In genomic region chr12:101671839-101672238, GRCh38 we compare ENCODE assay signal across 11 cellular contexts. TPM values are rescaled to one million over a fixed set of nuclear protein-coding genes. Genes with fewer than 3 reads are reported as not detected.
DNase-seq lines count a peak whose midpoint lies in the region; ATAC-seq and TF ChIP-seq lines count a peak whose summit lies in the region.
"Had no signal": no experiment of that assay in that cellular context is flagged by ENCODE, and none has a peak within 500 bp of the region (broad histone marks: within the 10 kb centered on the region; RNA-seq: fewer than 3 reads in every experiment).

No MANE protein-coding gene starts in this region.

- peak overlapping the region; percentile 61 for H3K27ac ChIP-seq in OCI-LY1 (ENCODE audit: low read depth, low read length, poor library complexity, severe bottlenecking)
- H3K27ac ChIP-seq in naive thymus-derived CD4-positive, alpha-beta T cell (ENCODE audit: low read depth, low read length) = no peak overlapping the region
- H3K27ac ChIP-seq: breast epithelium had no signal

- peak overlapping the region; percentile 14; the same call in 1 of the 2 replicates for H3K4me2 ChIP-seq in OCI-LY1 (ENCODE audit: low read length)

- peaks cover 0 to 3% (median 0%) of the 10 kb centered on the region in 11 donors for H3K9me3 Mint-ChIP-seq in naive thymus-derived CD4-positive, alpha-beta T cell

- POLR2A ChIA-PET in naive thymus-derived CD4-positive, alpha-beta T cell (lab: Charles Lee) = interaction anchor here (0.9 kb wide), 1 partner anchor 11 kb away, joined by 3 read pairs; no protein-coding TSS in a partner anchor

- H3K27me3 ChIP-seq in OCI-LY1 (ENCODE audit: insufficient read depth, low read length) = no peaks in the 10 kb centered on the region
- H3K27me3 ChIP-seq in naive thymus-derived CD4-positive, alpha-beta T cell (ENCODE audit: control insufficient read depth in 2 of 2, insufficient read depth in 2 of 2, low read length in 2 of 2) = no peaks in the 10 kb centered on the region
- H3K27me3 ChIP-seq: breast epithelium had no signal

- intact Hi-C loops in naive thymus-derived CD4-positive, alpha-beta T cell (cut with micrococcal nuclease) = loop anchor here (2.0 kb wide), 4 partner anchors 25 to 167 kb away; partner anchors contain the start of genes CHPT1 (in 1 of the 2) and GNPTAB (in 1 of the 2)

- no peak overlapping the region for H3K4me3 ChIP-seq in OCI-LY1 (ENCODE audit: low read depth, low read length, poor library complexity, severe bottlenecking)
- H3K4me3 ChIP-seq in naive thymus-derived CD4-positive, alpha-beta T cell (ENCODE audit: low read length) = no peak overlapping the region
- H3K4me3 ChIP-seq: breast epithelium had no signal

- H3K27ac Mint-ChIP-seq in naive thymus-derived CD4-positive, alpha-beta T cell = peak overlapping the region in 7 of 9 donors; percentile 72 to 94 (median 86)

- peak overlapping the region; percentile 17; the same call in 1 of the 2 replicates for H3K9ac ChIP-seq in OCI-LY1 (ENCODE audit: low read length)

- H4K20me1 ChIP-seq in OCI-LY1 (ENCODE audit: insufficient read depth, low read length) = no peaks in the 10 kb centered on the region

- peak; percentile 20 for ATAC-seq in GM21447 (IDR thresholded peaks at IDR 0.05; ENCODE audit: unreplicated experiment)
- ATAC-seq in naive thymus-derived CD4-positive, alpha-beta T cell = peak; percentile 26
- no peak for ATAC-seq in HG02885 (IDR thresholded peaks at IDR 0.05; ENCODE audit: poor library complexity, unreplicated experiment)
- ATAC-seq: left lobe of liver had no signal

- peaks cover 0 to 10% (median 0%) of the 10 kb centered on the region in 5 donors for H3K27me3 Mint-ChIP-seq in naive thymus-derived CD4-positive, alpha-beta T cell

- H3K9me3 ChIP-seq in OCI-LY1 (ENCODE audit: low read length) = no peaks in the 10 kb centered on the region
- H3K9me3 ChIP-seq in naive thymus-derived CD4-positive, alpha-beta T cell (ENCODE audit: control insufficient read depth in 2 of 3, low read length in 3 of 3) = no peaks in the 10 kb centered on the region
- H3K9me3 ChIP-seq: breast epithelium had no signal

- H3K36me3 ChIP-seq in OCI-LY1 (ENCODE audit: insufficient read depth, low read length) = no peaks in the 10 kb centered on the region
- no peaks in the 10 kb centered on the region for H3K36me3 ChIP-seq in naive thymus-derived CD4-positive, alpha-beta T cell (ENCODE audit: control insufficient read depth in 2 of 3, insufficient read depth in 3 of 3, low read length in 3 of 3)
- H3K36me3 ChIP-seq: breast epithelium had no signal

- DNase-seq in NOMO-1 (lab: John Stamatoyannopoulos, UW; ENCODE audit: unreplicated experiment in 2 of 2) (peak; percentile 21 to 23), NOMO-1 treated with dmso at 0.1 percent for 144 hours (lab: John Stamatoyannopoulos, UW; ENCODE audit: unreplicated experiment) (no peak), medulla oblongata (ENCODE audit: extremely low spot score) (no peak), GOT3 (lab: John Stamatoyannopoulos, UW) (no peak)
- DNase-seq in naive thymus-derived CD4-positive, alpha-beta T cell = no peak
- DNase-seq: NCI-H1436 had no signal

- H3K4me1 ChIP-seq in OCI-LY1 (ENCODE audit: insufficient read depth, low read length, severe bottlenecking) = peaks cover 48% of the 10 kb centered on the region
- H3K4me1 ChIP-seq in naive thymus-derived CD4-positive, alpha-beta T cell (ENCODE audit: control insufficient read depth in 2 of 2, insufficient read depth in 2 of 2, low read length in 2 of 2) = peaks cover 4 to 18% of the 10 kb centered on the region in 2 donors
- H3K4me1 ChIP-seq: breast epithelium had no signal

- CTCF ChIA-PET in naive thymus-derived CD4-positive, alpha-beta T cell (lab: Charles Lee) = interaction anchor here (0.8 to 1.6 kb wide), 3 partner anchors 22 to 168 kb away, joined by 3 to 4 read pairs (median 3); no protein-coding TSS in a partner anchor

- H3K4me3 Mint-ChIP-seq in naive thymus-derived CD4-positive, alpha-beta T cell = peak overlapping the region in 8 of 10 donors; percentile 57 to 84 (median 76)

- no peaks in the 10 kb centered on the region for H3K36me3 Mint-ChIP-seq in naive thymus-derived CD4-positive, alpha-beta T cell

- H3K79me2 ChIP-seq in OCI-LY1 (ENCODE audit: insufficient read depth, low read length) = no peaks in the 10 kb centered on the region

- H2AFZ ChIP-seq in OCI-LY1 (ENCODE audit: low read length) = no peak overlapping the region

- no peaks in the 10 kb centered on the region for H3K9me2 ChIP-seq in OCI-LY1 (ENCODE audit: low read depth, low read length)

- H3K4me1 Mint-ChIP-seq in naive thymus-derived CD4-positive, alpha-beta T cell = peaks cover 13 to 28% (median 21%) of the 10 kb centered on the region in 7 donors

- TF ChIP-seq CTCF in OCI-LY1 (IDR thresholded peaks at IDR 0.05; ENCODE audit: low read length) = no peak

- no peaks in the 10 kb centered on the region for H3F3A ChIP-seq in OCI-LY1 (ENCODE audit: insufficient read depth, low read length)

RNA-seq across cellular contexts. Expression of gene CHPT1, which starts 25.6 kb away (rescaled TPM):
- total RNA-seq in naive thymus-derived CD4-positive, alpha-beta T cell = 10 to 100 TPM in 3 of 5 experiments, 1 to 10 TPM in 2; 6.5 to 22.6 (median 14.5) TPM
- polyA plus RNA-seq in naive thymus-derived CD4-positive, alpha-beta T cell = 10 to 100 TPM in 1 of 2 donors, 1 to 10 TPM in 1; 9.4 to 22.9 TPM

Comparison
In these comparisons a context has a peak if more than half of its experiments do, and no peak if none do; other contexts are left out.
1. DNase-seq: peak in NOMO-1 (2 of 2); none in NOMO-1 treated with dmso at 0.1 percent for 144 hours (single experiment), naive thymus-derived CD4-positive, alpha-beta T cell (0 of 9), medulla oblongata (single experiment) and GOT3 (single experiment).